Comparison of ENCODE assay signal across 1 cellular context in the genomic region with DNA sequence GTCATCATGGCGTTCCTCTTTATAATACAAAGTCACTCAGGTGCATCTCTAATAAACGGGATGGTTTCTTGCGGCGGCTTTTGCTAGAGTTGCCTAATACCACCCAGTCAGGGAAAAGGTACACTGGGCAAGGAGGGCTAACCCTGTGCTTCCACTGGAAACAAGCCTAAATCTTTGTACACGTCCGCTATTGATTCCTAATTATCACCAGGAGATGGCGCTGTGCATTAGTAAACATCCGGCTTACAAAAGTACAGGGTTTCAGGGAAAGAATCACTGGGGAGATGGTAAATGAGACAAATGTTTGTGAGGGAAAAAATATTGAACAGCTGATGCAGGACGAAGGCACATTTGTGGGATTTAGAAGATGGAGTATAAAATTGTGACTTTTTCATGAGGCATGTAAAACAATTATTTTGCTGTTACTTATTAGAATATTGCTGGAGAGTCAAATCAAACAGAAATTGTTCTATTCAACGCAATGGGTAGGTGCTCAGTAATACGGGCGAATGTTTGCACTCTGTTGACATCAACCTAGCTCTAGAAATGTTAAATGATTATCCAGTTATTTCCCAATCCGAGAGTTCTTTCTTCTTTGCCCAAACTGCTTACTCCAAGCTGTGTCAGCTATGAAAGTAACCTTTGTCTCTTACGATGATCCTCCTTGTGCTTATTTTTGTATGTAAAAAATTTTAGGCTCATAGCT.
TF ChIP-seq lines count a peak whose summit lies in the region.

No MANE protein-coding gene starts in this region.

TF ChIP-seq in GM12878, 131 proteins besides CTCF, POLR2A, EP300 and RAD21 (continued from another document):
- TF ChIP-seq, protein P1, sequence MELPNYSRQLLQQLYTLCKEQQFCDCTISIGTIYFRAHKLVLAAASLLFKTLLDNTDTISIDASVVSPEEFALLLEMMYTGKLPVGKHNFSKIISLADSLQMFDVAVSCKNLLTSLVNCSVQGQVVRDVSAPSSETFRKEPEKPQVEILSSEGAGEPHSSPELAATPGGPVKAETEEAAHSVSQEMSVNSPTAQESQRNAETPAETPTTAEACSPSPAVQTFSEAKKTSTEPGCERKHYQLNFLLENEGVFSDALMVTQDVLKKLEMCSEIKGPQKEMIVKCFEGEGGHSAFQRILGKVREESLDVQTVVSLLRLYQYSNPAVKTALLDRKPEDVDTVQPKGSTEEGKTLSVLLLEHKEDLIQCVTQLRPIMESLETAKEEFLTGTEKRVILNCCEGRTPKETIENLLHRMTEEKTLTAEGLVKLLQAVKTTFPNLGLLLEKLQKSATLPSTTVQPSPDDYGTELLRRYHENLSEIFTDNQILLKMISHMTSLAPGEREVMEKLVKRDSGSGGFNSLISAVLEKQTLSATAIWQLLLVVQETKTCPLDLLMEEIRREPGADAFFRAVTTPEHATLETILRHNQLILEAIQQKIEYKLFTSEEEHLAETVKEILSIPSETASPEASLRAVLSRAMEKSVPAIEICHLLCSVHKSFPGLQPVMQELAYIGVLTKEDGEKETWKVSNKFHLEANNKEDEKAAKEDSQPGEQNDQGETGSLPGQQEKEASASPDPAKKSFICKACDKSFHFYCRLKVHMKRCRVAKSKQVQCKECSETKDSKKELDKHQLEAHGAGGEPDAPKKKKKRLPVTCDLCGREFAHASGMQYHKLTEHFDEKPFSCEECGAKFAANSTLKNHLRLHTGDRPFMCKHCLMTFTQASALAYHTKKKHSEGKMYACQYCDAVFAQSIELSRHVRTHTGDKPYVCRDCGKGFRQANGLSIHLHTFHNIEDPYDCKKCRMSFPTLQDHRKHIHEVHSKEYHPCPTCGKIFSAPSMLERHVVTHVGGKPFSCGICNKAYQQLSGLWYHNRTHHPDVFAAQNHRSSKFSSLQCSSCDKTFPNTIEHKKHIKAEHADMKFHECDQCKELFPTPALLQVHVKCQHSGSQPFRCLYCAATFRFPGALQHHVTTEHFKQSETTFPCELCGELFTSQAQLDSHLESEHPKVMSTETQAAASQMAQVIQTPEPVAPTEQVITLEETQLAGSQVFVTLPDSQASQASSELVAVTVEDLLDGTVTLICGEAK (IDR thresholded peaks at IDR 0.05; ENCODE audit: borderline replicate concordance), result no peak
- TF ChIP-seq BMI1 (IDR thresholded peaks at IDR 0.05; ENCODE audit: borderline replicate concordance) (no peak), RELA (IDR thresholded peaks at IDR 0.05; ENCODE audit: borderline replicate concordance, partially characterized antibody) (no peak), CBX5 (IDR thresholded peaks at IDR 0.05; ENCODE audit: low read depth) (no peak)
- TF ChIP-seq, protein P2, sequence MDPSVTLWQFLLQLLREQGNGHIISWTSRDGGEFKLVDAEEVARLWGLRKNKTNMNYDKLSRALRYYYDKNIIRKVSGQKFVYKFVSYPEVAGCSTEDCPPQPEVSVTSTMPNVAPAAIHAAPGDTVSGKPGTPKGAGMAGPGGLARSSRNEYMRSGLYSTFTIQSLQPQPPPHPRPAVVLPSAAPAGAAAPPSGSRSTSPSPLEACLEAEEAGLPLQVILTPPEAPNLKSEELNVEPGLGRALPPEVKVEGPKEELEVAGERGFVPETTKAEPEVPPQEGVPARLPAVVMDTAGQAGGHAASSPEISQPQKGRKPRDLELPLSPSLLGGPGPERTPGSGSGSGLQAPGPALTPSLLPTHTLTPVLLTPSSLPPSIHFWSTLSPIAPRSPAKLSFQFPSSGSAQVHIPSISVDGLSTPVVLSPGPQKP (IDR thresholded peaks at IDR 0.05; ENCODE audit: low read depth, low read length), result no peak
